ENCODE assay signal across 1 cellular context in the genomic region with DNA sequence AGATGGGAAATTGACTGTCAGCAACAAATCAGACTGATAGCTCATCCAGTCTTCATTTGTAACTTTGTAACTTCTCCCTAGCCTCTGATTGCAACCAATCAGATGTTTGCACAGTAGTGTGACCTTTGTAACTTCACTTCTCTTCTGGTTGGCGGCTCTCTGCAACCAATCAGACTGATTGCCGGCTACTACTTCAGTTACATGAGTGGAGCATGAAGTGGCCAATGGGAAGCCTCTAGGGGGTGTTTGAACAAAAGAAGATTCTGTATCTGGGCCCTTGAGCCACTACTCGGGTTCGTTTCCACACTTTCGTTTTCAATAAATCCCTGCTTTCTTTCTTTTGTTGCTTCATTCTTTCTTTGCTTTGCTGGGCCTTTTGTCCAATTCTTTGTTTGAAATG.
TF ChIP-seq lines count a peak whose summit lies in the region.

No MANE protein-coding gene starts in this region.

TF ChIP-seq in GM23338, 12 proteins besides CTCF, POLR2A, EP300 and RAD21 (continued from another document):
- no peak for TF ChIP-seq ZNF462 (CRISPR knock-in tag; IDR thresholded peaks at IDR 0.05)
